Comparison of ENCODE assay signal across 11 cellular contexts in genomic region chr15:70795311-70795665, GRCh38. TPM values are rescaled to one million over a fixed set of nuclear protein-coding genes. Genes with fewer than 3 reads are reported as not detected.
DNase-seq lines count a peak whose midpoint lies in the region; ATAC-seq, FAIRE-seq and TF ChIP-seq lines count a peak whose summit lies in the region.
"Had no signal": no experiment of that assay in that cellular context is flagged by ENCODE, and none has a peak within 500 bp of the region (broad histone marks: within the 10 kb centered on the region; RNA-seq: fewer than 3 reads in every experiment).

No MANE protein-coding gene starts in this region.

- peak overlapping the region; percentile 82 for H2AFZ ChIP-seq in keratinocyte (ENCODE audit: control insufficient read depth, low read length)

- in situ Hi-C loops in astrocyte of the cerebellum (cut with HindIII; ENCODE audit: low sequenced_read_pairs): no loop called here

- no peak overlapping the region for H3K4me3 ChIP-seq in astrocyte of the cerebellum (ENCODE audit: low read depth, low read length)
- H3K4me3 ChIP-seq in keratinocyte (ENCODE audit: control insufficient read depth in 2 of 3, extremely low read depth in 1 of 3, insufficient read depth in 2 of 3, low read depth in 1 of 3, low read length in 3 of 3): peak overlapping the region in 1 of 3 experiments; percentile 30
- no peak overlapping the region for H3K4me3 ChIP-seq in tibial artery
- H3K4me3 ChIP-seq: Peyer's patch had no signal

- peaks cover 39% of the 10 kb centered on the region for H3K4me1 ChIP-seq in keratinocyte (ENCODE audit: control insufficient read depth, extremely low read depth, insufficient read depth, low read length)
- H3K4me1 ChIP-seq in tibial artery: peaks cover 0 to 59% (median 44%) of the 10 kb centered on the region in 4 donors

- H3K9me3 ChIP-seq in keratinocyte (ENCODE audit: control insufficient read depth, low read depth, low read length): no peaks in the 10 kb centered on the region
- no peaks in the 10 kb centered on the region for H3K9me3 ChIP-seq in tibial artery
- H3K9me3 ChIP-seq: Peyer's patch had no signal

- no peaks in the 10 kb centered on the region for H3K9me3 Mint-ChIP-seq in stimulated activated naive CD8-positive, alpha-beta T cell treated with anti-CD3 and anti-CD28 coated beads, Interleukin-15, amount 100 ng/mL, for 72 hours

- DNase-seq in HPDE6-E6E7 (ENCODE audit: extremely low spot score) (peak; percentile 86), astrocyte of the cerebellum (ENCODE audit: low read depth) (peak; percentile 87), keratinocyte (ENCODE audit: low read depth, low spot score) (no peak), tibial artery (no peak), NOMO-1 treated with DMSO at 0.1 percent for 48 hours (lab: John Stamatoyannopoulos, UW; ENCODE audit: unreplicated experiment) (no peak), NCI-H1436 (lab: John Stamatoyannopoulos, UW) (no peak)
- DNase-seq in stimulated activated naive CD8-positive, alpha-beta T cell treated with anti-CD3 and anti-CD28 coated beads, Interleukin-15, amount 100 ng/mL, for 72 hours: no peak
- DNase-seq: activated CD8-positive, alpha-beta memory T cell treated with anti-CD3 and anti-CD28 coated beads, Interleukin-2, amount 10 ng/mL, durations not matched to agents 7 days and 5 days; H7; Peyer's patch had no signal

- dilution Hi-C loops in keratinocyte (cut with MboI; ENCODE audit: extremely low pct_ligation_motif_present, low sequenced_read_pairs): no loop called here

- no peaks in the 10 kb centered on the region for H3K9me1 ChIP-seq in keratinocyte (ENCODE audit: control insufficient read depth, extremely low read depth, insufficient read depth, low read length)

- H4K20me1 ChIP-seq in keratinocyte (ENCODE audit: control insufficient read depth, extremely low read depth, insufficient read depth, low read length): no peaks in the 10 kb centered on the region

- H3K4me2 ChIP-seq in keratinocyte (ENCODE audit: control insufficient read depth, extremely low read depth, insufficient read depth, low read depth, low read length): peak overlapping the region; percentile 76

- TF ChIP-seq CTCF in astrocyte of the cerebellum (IDR thresholded peaks at IDR 0.05; ENCODE audit: low read depth, low read length, missing control alignments) (no peak), keratinocyte (optimal IDR thresholded peaks at IDR 0.05 in 1 of 3, IDR thresholded peaks at IDR 0.05 in 1 of 3, conservative IDR thresholded peaks at IDR 0.05 in 1 of 3; ENCODE audit: extremely low read depth in 1 of 3, insufficient read depth in 2 of 3, low read length in 3 of 3) (no peak), tibial artery (IDR thresholded peaks at IDR 0.05) (no peak)

- no peaks in the 10 kb centered on the region for H3K27me3 ChIP-seq in keratinocyte (ENCODE audit: control insufficient read depth, extremely low read depth, insufficient read depth, low read length)
- H3K27me3 ChIP-seq in tibial artery: no peaks in the 10 kb centered on the region
- H3K27me3 ChIP-seq: Peyer's patch had no signal

- peak; percentile 81 for FAIRE-seq in keratinocyte (lab: Jason Lieb, UNC)

- peak overlapping the region; percentile 66 for H3K9ac ChIP-seq in keratinocyte (ENCODE audit: control insufficient read depth, extremely low read depth, insufficient read depth, low read length)

- H3K79me2 ChIP-seq in keratinocyte (ENCODE audit: control insufficient read depth, insufficient read depth, low read length): no peaks in the 10 kb centered on the region

- no peaks in the 10 kb centered on the region for H3K36me3 ChIP-seq in keratinocyte (ENCODE audit: control insufficient read depth in 2 of 2, extremely low read depth in 1 of 2, insufficient read depth in 2 of 2, low read length in 2 of 2)
- no peaks in the 10 kb centered on the region for H3K36me3 ChIP-seq in tibial artery
- H3K36me3 ChIP-seq: Peyer's patch had no signal

- H3K4me1 Mint-ChIP-seq in stimulated activated naive CD8-positive, alpha-beta T cell treated with anti-CD3 and anti-CD28 coated beads, Interleukin-15, amount 100 ng/mL, for 72 hours: no peaks in the 10 kb centered on the region
- H3K4me1 Mint-ChIP-seq: activated CD8-positive, alpha-beta memory T cell treated with anti-CD3 and anti-CD28 coated beads, Interleukin-2, amount 10 ng/mL, durations not matched to agents 7 days and 5 days had no signal

- H3K27ac ChIP-seq in keratinocyte (ENCODE audit: control insufficient read depth, insufficient read depth, low read length) (peak overlapping the region; percentile 82), tibial artery (peak overlapping the region; percentile 71 to 77)
- H3K27ac ChIP-seq: Peyer's patch had no signal

- no peak overlapping the region for H3K27ac Mint-ChIP-seq in stimulated activated naive CD8-positive, alpha-beta T cell treated with anti-CD3 and anti-CD28 coated beads, Interleukin-15, amount 100 ng/mL, for 72 hours
- H3K27ac Mint-ChIP-seq: activated CD8-positive, alpha-beta memory T cell treated with anti-CD3 and anti-CD28 coated beads, Interleukin-2, amount 10 ng/mL, durations not matched to agents 7 days and 5 days had no signal

- H3K4me3 Mint-ChIP-seq in stimulated activated naive CD8-positive, alpha-beta T cell treated with anti-CD3 and anti-CD28 coated beads, Interleukin-15, amount 100 ng/mL, for 72 hours: no peak overlapping the region
- H3K4me3 Mint-ChIP-seq: activated CD8-positive, alpha-beta memory T cell treated with anti-CD3 and anti-CD28 coated beads, Interleukin-2, amount 10 ng/mL, durations not matched to agents 7 days and 5 days had no signal

- intact Hi-C loops in tibial artery (cut with DNase I; ENCODE audit: low total_unique reads): no loop called here

- H3K27me3 Mint-ChIP-seq in stimulated activated naive CD8-positive, alpha-beta T cell treated with anti-CD3 and anti-CD28 coated beads, Interleukin-15, amount 100 ng/mL, for 72 hours: no peaks in the 10 kb centered on the region

- ATAC-seq in GM19463 (IDR thresholded peaks at IDR 0.05; ENCODE audit: unreplicated experiment): no peak
- ATAC-seq in stimulated activated naive CD8-positive, alpha-beta T cell treated with anti-CD3 and anti-CD28 coated beads, Interleukin-15, amount 100 ng/mL, for 72 hours: no peak
- ATAC-seq: activated CD8-positive, alpha-beta memory T cell treated with anti-CD3 and anti-CD28 coated beads, Interleukin-2, amount 10 ng/mL, durations not matched to agents 7 days and 5 days had no signal

RNA-seq across cellular contexts. Expression of gene UACA, which starts 31.9 kb away (rescaled TPM):
- 13.4 to 26.6 TPM (median 22.7 TPM) in 3 replicates for polyA plus RNA-seq in keratinocyte
- 97.8 TPM for polyA plus RNA-seq in keratinocyte (2011; ENCODE audit: low read depth)
- 5.4 and 11.3 TPM in 2 replicates for polyA plus RNA-seq in keratinocyte (2011; cell fraction: cytosol; rRNA removed)
- 18.3 and 24.3 TPM in 2 replicates for polyA plus RNA-seq in keratinocyte (2011; cell fraction: nucleus; rRNA removed)
- 24.4 and 36.1 TPM in 2 replicates for polyA plus RNA-seq in keratinocyte (2012; ENCODE audit: low replicate concordance)
- polyA minus RNA-seq in keratinocyte: 56.5 to 74.6 TPM (median 62.3 TPM) in 3 replicates
- polyA minus RNA-seq in keratinocyte (2011; cell fraction: cytosol; rRNA and poly(A)+ RNA removed): 19.2 TPM
- polyA minus RNA-seq in keratinocyte (2011; cell fraction: nucleus; rRNA and poly(A)+ RNA removed): 23.7 and 44.8 TPM in 2 replicates

RNA-seq across cellular contexts. Expression of gene LARP6, which starts 58.7 kb away (rescaled TPM):
- 36.5 to 72.9 TPM (median 66.1 TPM) in 3 replicates for polyA plus RNA-seq in keratinocyte
- polyA plus RNA-seq in keratinocyte (2011; ENCODE audit: low read depth): 17.7 TPM
- polyA plus RNA-seq in keratinocyte (2011; cell fraction: cytosol; rRNA removed): 49.2 and 50.8 TPM in 2 replicates
- 25.6 and 28.6 TPM in 2 replicates for polyA plus RNA-seq in keratinocyte (2011; cell fraction: nucleus; rRNA removed)
- polyA plus RNA-seq in keratinocyte (2012; ENCODE audit: low replicate concordance): 19.8 and 46.5 TPM in 2 replicates
- polyA minus RNA-seq in keratinocyte: 13.6 to 32.4 TPM (median 25.3 TPM) in 3 replicates
- 23.6 TPM for polyA minus RNA-seq in keratinocyte (2011; cell fraction: cytosol; rRNA and poly(A)+ RNA removed)
- polyA minus RNA-seq in keratinocyte (2011; cell fraction: nucleus; rRNA and poly(A)+ RNA removed): 7.1 TPM in 2 replicates

Comparison
In these comparisons a context has a peak if more than half of its experiments do, and no peak if none do; other contexts are left out.
1. DNase-seq: peak in HPDE6-E6E7 (single experiment) and astrocyte of the cerebellum (single experiment); none in keratinocyte (single experiment), tibial artery (0 of 2), NOMO-1 treated with DMSO at 0.1 percent for 48 hours (single experiment), stimulated activated naive CD8-positive, alpha-beta T cell treated with anti-CD3 and anti-CD28 coated beads, Interleukin-15, amount 100 ng/mL, for 72 hours (0 of 2) and NCI-H1436 (single experiment).